ENCODE assay signal across 9 cellular contexts in the genomic region with DNA sequence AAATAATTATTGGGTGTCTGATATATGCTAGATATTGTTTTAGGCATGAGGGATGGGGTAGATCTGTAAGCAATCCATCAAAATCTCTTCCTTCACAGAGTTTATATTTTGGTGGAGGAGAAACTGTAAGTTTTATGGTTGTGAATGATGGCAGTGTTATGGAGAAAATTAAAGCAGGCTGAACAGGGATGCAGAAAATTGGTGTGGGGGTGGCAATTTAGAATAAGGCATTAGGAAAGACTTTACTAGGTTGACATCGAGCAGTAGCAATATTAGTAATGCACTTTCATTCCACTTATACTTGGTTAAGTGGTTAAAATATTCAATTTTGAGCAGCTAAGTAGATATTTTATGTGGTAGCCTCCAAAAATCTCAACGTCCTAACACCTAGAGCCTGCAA.
"Had no signal": no experiment of that assay in that cellular context is flagged by ENCODE, and none has a peak within 500 bp of the region (broad histone marks: within the 10 kb centered on the region; RNA-seq: fewer than 3 reads in every experiment).

No MANE protein-coding gene starts in this region.

- H3K4me2 ChIP-seq: GM23338 had no signal

- H3K36me3 ChIP-seq: HAP-1 had no signal

- H3K4me3 ChIP-seq: GM23248, GM23338, HAP-1 had no signal

- H3K4me1 ChIP-seq: HAP-1 had no signal

- H2AFZ ChIP-seq: GM23248, GM23338 had no signal

- ATAC-seq: GM23338, HCT116 had no signal

- H3K27ac ChIP-seq: GM23248 had no signal

- H3K9ac ChIP-seq: GM23248 had no signal

- DNase-seq: GM23248, GOT3, H7, H9, HCEC 1CT, HFFc6 had no signal

- H3K9me3 ChIP-seq: HAP-1 had no signal
